Comparison of ENCODE assay signal across 13 cellular contexts in the genomic region with DNA sequence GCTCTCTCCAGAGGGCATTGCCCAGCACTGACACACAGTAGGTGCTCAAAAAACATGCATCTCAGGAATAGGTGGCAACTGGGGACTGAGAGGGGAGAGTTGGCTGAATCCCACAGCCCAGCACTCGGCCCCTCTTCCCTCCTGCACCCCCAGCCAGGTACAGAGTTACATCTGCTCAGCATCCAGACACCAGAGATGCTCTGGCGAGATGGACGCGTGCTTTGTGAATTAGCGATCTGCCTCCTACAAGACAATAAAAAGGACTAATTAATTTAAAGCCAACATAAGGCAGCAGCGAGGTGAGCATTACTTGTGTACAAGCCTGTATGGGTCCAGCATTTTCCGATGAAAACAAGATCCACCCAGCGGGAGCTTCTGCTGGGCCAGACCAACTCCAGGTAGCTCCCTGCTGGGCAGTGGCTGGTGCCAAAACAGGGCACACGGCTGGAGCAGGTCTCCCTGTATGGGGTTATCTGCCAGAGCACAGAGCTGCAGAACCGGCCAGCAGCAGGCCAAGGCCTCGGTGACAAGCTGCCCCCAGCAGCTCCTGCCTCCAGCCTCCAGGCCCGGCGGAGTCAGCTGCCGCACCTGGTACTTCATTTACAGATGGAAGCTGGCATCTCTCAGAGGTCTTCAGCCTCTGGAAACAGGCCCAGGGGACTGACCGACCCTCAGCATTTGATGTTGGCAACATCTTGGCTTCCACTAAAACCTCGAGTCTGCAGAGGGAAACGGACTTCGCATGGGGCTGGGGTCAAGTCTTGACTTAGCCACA.
A peak's percentile ranks its signal among the peaks of the same experiment; 100 is the strongest.
DNase-seq lines count a peak whose midpoint lies in the region; ATAC-seq and TF ChIP-seq lines count a peak whose summit lies in the region.
"Had no signal": no experiment of that assay in that cellular context is flagged by ENCODE, and none has a peak within 500 bp of the region (broad histone marks: within the 10 kb centered on the region; RNA-seq: fewer than 3 reads in every experiment).

No MANE protein-coding gene starts in this region.

- ATAC-seq in psoas muscle (no peak), GM19351 (IDR thresholded peaks at IDR 0.05; ENCODE audit: unreplicated experiment) (no peak)
- ATAC-seq: CD8-positive, alpha-beta T cell; HCT116 had no signal

- H3K27me3 ChIP-seq in BE2C (no peaks in the 10 kb centered on the region), breast epithelium (no peaks in the 10 kb centered on the region), psoas muscle (ENCODE audit: insufficient read depth in 3 of 3, low read length in 2 of 3) (no peaks in the 10 kb centered on the region)

- no peak overlapping the region for H3K27ac ChIP-seq in breast epithelium
- no peak overlapping the region for H3K27ac ChIP-seq in psoas muscle
- H3K27ac ChIP-seq: A549 had no signal

- DNase-seq in BE2C (peak; percentile 55), COR-L47 (lab: John Stamatoyannopoulos, UW) (peak; percentile 63), SK-N-DZ (ENCODE audit: low spot score) (peak; percentile 23), left kidney (ENCODE audit: low read depth, low spot score) (peak; percentile 34), breast epithelium (ENCODE audit: low spot score in 2 of 2) (no peak), psoas muscle (no peak)
- DNase-seq: Caco-2; CD8-positive, alpha-beta T cell; DND-41; GF-D8 had no signal

- H3K4me1 ChIP-seq in BE2C (peaks cover 12% of the 10 kb centered on the region), breast epithelium (no peaks in the 10 kb centered on the region), psoas muscle (no peaks in the 10 kb centered on the region)
- H3K4me1 ChIP-seq: A549, Caco-2 had no signal

- WGBS in psoas muscle, 3 donors = 74 to 77% (median 75%) methylated on average over 18 of the region's 18 CpGs

- no peak for TF ChIP-seq CTCF in BE2C (IDR thresholded peaks at IDR 0.05; ENCODE audit: low read depth, low read length)
- no peak for TF ChIP-seq CTCF in breast epithelium (IDR thresholded peaks at IDR 0.05)
- no peak for TF ChIP-seq CTCF in psoas muscle (IDR thresholded peaks at IDR 0.05)

- no peaks in the 10 kb centered on the region for H3K36me3 ChIP-seq in BE2C
- no peaks in the 10 kb centered on the region for H3K36me3 ChIP-seq in breast epithelium
- H3K36me3 ChIP-seq in psoas muscle (ENCODE audit: insufficient read depth in 1 of 2, low read depth in 1 of 2) = no peaks in the 10 kb centered on the region

- intact Hi-C loops in breast epithelium (cut with DNase I; ENCODE audit: low total_unique reads) = no loop called here
- intact Hi-C loops in psoas muscle (cut with DNase I) = no loop called here

- no peak for TF ChIP-seq POLR2A in breast epithelium (IDR thresholded peaks at IDR 0.05)

- H3K9me3 ChIP-seq in BE2C (no peaks in the 10 kb centered on the region), breast epithelium (no peaks in the 10 kb centered on the region), psoas muscle (no peaks in the 10 kb centered on the region)
- H3K9me3 ChIP-seq: A549, Caco-2 had no signal

- no peak overlapping the region for H3K4me3 ChIP-seq in BE2C (ENCODE audit: low read depth, low read length)
- H3K4me3 ChIP-seq in breast epithelium = no peak overlapping the region
- H3K4me3 ChIP-seq in psoas muscle = no peak overlapping the region
- H3K4me3 ChIP-seq: A549 had no signal

Comparison
In these comparisons a context has a peak if more than half of its experiments do, and no peak if none do; other contexts are left out.
1. DNase-seq: peak in BE2C (single experiment), COR-L47 (single experiment), SK-N-DZ (single experiment) and left kidney (single experiment); none in breast epithelium (0 of 2) and psoas muscle (0 of 2).